In genomic region chr2:101665312-101665711, GRCh38 we compare ENCODE assay signal across 24 cellular contexts. TPM values are rescaled to one million over a fixed set of nuclear protein-coding genes. Genes with fewer than 3 reads are reported as not detected.
DNase-seq lines count a peak whose midpoint lies in the region; ATAC-seq, FAIRE-seq and TF ChIP-seq lines count a peak whose summit lies in the region.
"Had no signal": no experiment of that assay in that cellular context is flagged by ENCODE, and none has a peak within 500 bp of the region (broad histone marks: within the 10 kb centered on the region; RNA-seq: fewer than 3 reads in every experiment).

No MANE protein-coding gene starts in this region.

- 54% methylated on average over 10 of the region's 10 CpGs for WGBS in HepG2 (ENCODE audit: low lambda C conversion rate)
- WGBS in right lobe of liver (ENCODE audit: insufficient coverage, low coverage, low lambda C conversion rate, missing lambda C conversion rate): 89% methylated on average over 7 of the region's 10 CpGs
- WGBS in H1 (ENCODE audit: extremely low coverage in 1 of 2, insufficient coverage in 1 of 2, insufficient read length in 1 of 2, insufficient replicate concordance in 2 of 2, low coverage in 1 of 2, low lambda C conversion rate in 2 of 2, missing lambda C conversion rate in 1 of 2), 2 experiments: 86% methylated on average over 10 of the region's 10 CpGs; no CpG with 5 or more reads in 1 of the 2 experiments
- WGBS in testis, 2 donors: 63 to 68% methylated on average over 10 of the region's 10 CpGs

- H3K79me2 ChIP-seq in HepG2 (ENCODE audit: insufficient read depth, low read length) (no peaks in the 10 kb centered on the region), H1 (ENCODE audit: control insufficient read depth in 1 of 2, insufficient read depth in 2 of 2, low read length in 2 of 2) (no peaks in the 10 kb centered on the region)

- no peaks in the 10 kb centered on the region for H3K36me3 ChIP-seq in HepG2 (replicated peaks in 1 of 2; ENCODE audit: control insufficient read depth in 1 of 2, insufficient read depth in 2 of 2, low read length in 2 of 2)
- no peaks in the 10 kb centered on the region for H3K36me3 ChIP-seq in right lobe of liver
- H3K36me3 ChIP-seq in H1 (ENCODE audit: control insufficient read depth in 2 of 4, insufficient read depth in 4 of 4, low read length in 3 of 4): no peaks in the 10 kb centered on the region
- no peaks in the 10 kb centered on the region for H3K36me3 ChIP-seq in testis (ENCODE audit: low read depth, missing control alignments)
- H3K36me3 ChIP-seq: BE2C; BLaER1 treated with 17β-estradiol and CSF1 and Interleukin-3, amounts not matched to agents 10 nM and 100 nM had no signal

- POLR2A ChIA-PET in HepG2 (lab: Yijun Ruan, JAX) (no interaction called here), H1 (lab: Charles Lee; ENCODE audit: partially characterized antibody) (no interaction called here)

- no peak overlapping the region for H2BK5ac ChIP-seq in H1 (ENCODE audit: low read depth, low read length)

- H4K20me1 ChIP-seq in HepG2 (ENCODE audit: insufficient read depth, low read length) (no peaks in the 10 kb centered on the region), H1 (replicated peaks in 1 of 2; ENCODE audit: control insufficient read depth in 1 of 2, insufficient read depth in 2 of 2, low read length in 2 of 2) (no peaks in the 10 kb centered on the region)
- H4K20me1 ChIP-seq: BLaER1 treated with 17β-estradiol and CSF1 and Interleukin-3, amounts not matched to agents 10 nM and 100 nM had no signal

- H4K91ac ChIP-seq in H1 (replicated peaks; ENCODE audit: insufficient read length, low read length): no peak overlapping the region

- H2BK20ac ChIP-seq in H1 (ENCODE audit: low read length): no peak overlapping the region

- no peaks in the 10 kb centered on the region for H3K79me1 ChIP-seq in H1 (ENCODE audit: low read depth, low read length)

- 0 out of 2 replicates have a peak overlapping the region, but pooled peaks have one; percentile 25 for H3K4me2 ChIP-seq in HepG2 (ENCODE audit: low read depth, low read length)
- H3K4me2 ChIP-seq in H1 (ENCODE audit: insufficient read depth in 1 of 2, low read depth in 2 of 2, low read length in 2 of 2): no peak overlapping the region
- H3K4me2 ChIP-seq: A549; BLaER1 treated with 17β-estradiol and CSF1 and Interleukin-3, amounts not matched to agents 10 nM and 100 nM had no signal

- in situ Hi-C loops in HepG2 (cut with HindIII; ENCODE audit: extremely low pct_ligation_motif_present, low pct_unique_long_range_greater_than_20kb): no loop called here

- H3K18ac ChIP-seq in H1 (ENCODE audit: extremely low read depth, low read length): no peak overlapping the region

- no peaks in the 10 kb centered on the region for H3K27me3 ChIP-seq in HepG2 (ENCODE audit: control insufficient read depth in 1 of 2, insufficient read depth in 2 of 2, low read length in 2 of 2)
- H3K27me3 ChIP-seq in right lobe of liver: no peaks in the 10 kb centered on the region
- H3K27me3 ChIP-seq in H1 (replicated peaks in 1 of 4; ENCODE audit: control insufficient read depth in 3 of 4, extremely low read depth in 1 of 4, insufficient read depth in 3 of 4, low read length in 3 of 4): no peaks in the 10 kb centered on the region
- H3K27me3 ChIP-seq in testis: no peaks in the 10 kb centered on the region
- H3K27me3 ChIP-seq: BE2C; BLaER1 treated with 17β-estradiol and CSF1 and Interleukin-3, amounts not matched to agents 10 nM and 100 nM had no signal

- H2AFZ ChIP-seq in HepG2 (ENCODE audit: low read length) (no peak overlapping the region), H1 (ENCODE audit: low read length) (peak overlapping the region; percentile 73; the same call in 1 of the 2 replicates)
- H2AFZ ChIP-seq: GM23248 had no signal

- H3K4me3 ChIP-seq in HepG2 (replicated peaks in 1 of 3; ENCODE audit: insufficient read depth in 1 of 3, low read depth in 2 of 3, low read length in 3 of 3) (no peak overlapping the region), right lobe of liver (no peak overlapping the region), H1 (ENCODE audit: extremely low read depth in 1 of 4, insufficient read depth in 2 of 4, low read depth in 3 of 4, low read length in 4 of 4) (no peak overlapping the region), testis (peak overlapping the region; percentile 12 to 21)
- H3K4me3 ChIP-seq: A549; BLaER1 treated with 17β-estradiol and CSF1 and Interleukin-3, amounts not matched to agents 10 nM and 100 nM; GM12878; GM23248 had no signal

- ATAC-seq in HepG2 (peak; percentile 54), right lobe of liver (no peak)
- ATAC-seq: A549, GM12878 had no signal

- no peak for TF ChIP-seq CTCF in HepG2 (CRISPR knock-in tag; IDR thresholded peaks at IDR 0.05)
- TF ChIP-seq CTCF in right lobe of liver (IDR thresholded peaks at IDR 0.05): no peak
- TF ChIP-seq CTCF in H1 (IDR thresholded peaks at IDR 0.05; ENCODE audit: control extremely low read depth in 1 of 3, insufficient read depth in 1 of 3, low read depth in 1 of 3, low read length in 3 of 3): peak in 2 of 3 experiments; percentile 4 to 16; a peak in 2 of 4 replicates
- TF ChIP-seq CTCF in testis (IDR thresholded peaks at IDR 0.05): no peak

- H3K4ac ChIP-seq in H1 (replicated peaks; ENCODE audit: insufficient read length, low read depth, low read length): no peak overlapping the region

- TF ChIP-seq EP300 in HepG2 (IDR thresholded peaks at IDR 0.05; ENCODE audit: low read depth in 2 of 2, low read length in 2 of 2) (no peak), HepG2 (CRISPR knock-in tag; IDR thresholded peaks at IDR 0.05; ENCODE audit: borderline replicate concordance) (no peak), H1 (IDR thresholded peaks at IDR 0.05; ENCODE audit: borderline replicate concordance in 1 of 2, low read depth in 2 of 2, low read length in 2 of 2) (no peak)

- H3K4me1 ChIP-seq in HepG2 (ENCODE audit: insufficient read depth, low read length): peaks cover 21% of the 10 kb centered on the region
- no peaks in the 10 kb centered on the region for H3K4me1 ChIP-seq in right lobe of liver
- no peaks in the 10 kb centered on the region for H3K4me1 ChIP-seq in H1 (replicated peaks in 1 of 4; ENCODE audit: control insufficient read depth in 3 of 4, insufficient read depth in 4 of 4, low read length in 3 of 4)
- H3K4me1 ChIP-seq in testis: no peaks in the 10 kb centered on the region
- H3K4me1 ChIP-seq: A549; BE2C; BLaER1 treated with 17β-estradiol and CSF1 and Interleukin-3, amounts not matched to agents 10 nM and 100 nM had no signal

- no peak overlapping the region for H3K56ac ChIP-seq in H1 (replicated peaks; ENCODE audit: insufficient read length, low read depth, low read length)

- TF ChIP-seq RAD21 in HepG2 (CRISPR knock-in tag; IDR thresholded peaks at IDR 0.05): no peak
- peak in 1 of 2 experiments; percentile 5; a peak in 1 of 4 replicates for TF ChIP-seq RAD21 in H1 (IDR thresholded peaks at IDR 0.05 in 1 of 2, conservative IDR thresholded peaks at IDR 0.05 in 1 of 2; ENCODE audit: low read depth in 2 of 2, low read length in 2 of 2)

- no peak overlapping the region; the same call in 1 of the 2 replicates for H2BK12ac ChIP-seq in H1 (ENCODE audit: low read depth, low read length)

- no peak overlapping the region for H4K8ac ChIP-seq in H1 (ENCODE audit: extremely low read depth, insufficient read depth, low read length)

- no peak overlapping the region for H4K5ac ChIP-seq in H1 (ENCODE audit: insufficient read length, low read depth, low read length)

- no TSS peak for BruUV-seq in HepG2 (replicated peaks; lab: Mats Ljungman, UMichigan)

- no peak overlapping the region for H2AK5ac ChIP-seq in H1 (ENCODE audit: low read depth, low read length)

- no peak overlapping the region for H3K14ac ChIP-seq in H1 (ENCODE audit: insufficient read length)

- no peak for FAIRE-seq in HepG2 (lab: Jason Lieb, UNC)
- FAIRE-seq in H1 (lab: Jason Lieb, UNC): no peak
- FAIRE-seq: A549, D721Med, GM12878, GM19239, H54 had no signal

- no peak overlapping the region for H3K23ac ChIP-seq in H1 (ENCODE audit: insufficient read length)

- no peak overlapping the region for H3K9ac ChIP-seq in HepG2 (ENCODE audit: insufficient read depth, low read depth, low read length)
- no peak overlapping the region for H3K9ac ChIP-seq in H1 (replicated peaks in 1 of 4; ENCODE audit: extremely low read depth in 1 of 4, low read depth in 3 of 4, low read length in 3 of 4)
- H3K9ac ChIP-seq: BLaER1 treated with 17β-estradiol and CSF1 and Interleukin-3, amounts not matched to agents 10 nM and 100 nM; GM23248 had no signal

- H3K23me2 ChIP-seq in H1 (ENCODE audit: low read depth, low read length): no peaks in the 10 kb centered on the region

- H2BK15ac ChIP-seq in H1 (ENCODE audit: low read length): no peak overlapping the region

- intact Hi-C loops in HepG2 (cut with micrococcal nuclease; ENCODE audit: unreplicated experiment) (no loop called here), right lobe of liver (cut with DNase I) (no loop called here), testis (cut with DNase I; ENCODE audit: low total_unique reads) (no loop called here)

- no peak overlapping the region for H2BK120ac ChIP-seq in H1 (replicated peaks; ENCODE audit: low read depth, low read length)

- H3K9me3 ChIP-seq in HepG2 (ENCODE audit: low read length) (no peaks in the 10 kb centered on the region), right lobe of liver (no peaks in the 10 kb centered on the region), H1 (ENCODE audit: insufficient read depth in 2 of 2, low read depth in 1 of 2, low read length in 1 of 2) (no peaks in the 10 kb centered on the region), testis (no peaks in the 10 kb centered on the region)
- H3K9me3 ChIP-seq: A549, BE2C had no signal

- DNase-seq in HepG2 (ENCODE audit: low spot score) (no peak), right lobe of liver (no peak), H1 (ENCODE audit: low read depth in 1 of 2, low spot score in 2 of 2) (no peak), testis (no peak), islet precursor cell (no peak), nucleus accumbens (lab: John Stamatoyannopoulos, UW) (no peak)
- DNase-seq: 8988T; ACHN; AML-193; BE2C; CD4-positive, alpha-beta T cell; CD8-positive, alpha-beta memory T cell; DMS 273 treated with DMSO at 0.1 percent for 48 hours; DMS79; EL; GDM1; GM23248; HCEC 1CT had no signal

- H3K27ac ChIP-seq in HepG2 (ENCODE audit: extremely low read length, insufficient read depth, low read length): no peak overlapping the region
- no peak overlapping the region for H3K27ac ChIP-seq in right lobe of liver
- no peak overlapping the region for H3K27ac ChIP-seq in H1 (ENCODE audit: low read depth, low read length)
- H3K27ac ChIP-seq in testis: no peak overlapping the region
- H3K27ac ChIP-seq: A549; BLaER1 treated with 17β-estradiol and CSF1 and Interleukin-3, amounts not matched to agents 10 nM and 100 nM; GM23248 had no signal

- CTCF ChIA-PET in HepG2 (lab: Yijun Ruan, JAX; ENCODE audit: low intra/inter-chr PET ratio, low total read pairs): no interaction called here
- CTCF ChIA-PET in H1 (lab: Charles Lee; ENCODE audit: partially characterized antibody): interaction anchor here (1.1 kb wide), 2 partner anchors 40 to 139 kb away, joined by 3 read pairs; no protein-coding TSS in a partner anchor

- TF ChIP-seq POLR2A in HepG2 (IDR thresholded peaks at IDR 0.05; ENCODE audit: insufficient read depth in 1 of 2, low read depth in 2 of 2, low read length in 2 of 2): no peak
- TF ChIP-seq POLR2A in right lobe of liver (IDR thresholded peaks at IDR 0.05): no peak
- no peak for TF ChIP-seq POLR2A in H1 (IDR thresholded peaks at IDR 0.05; ENCODE audit: control extremely low read depth in 1 of 2, low read depth in 2 of 2, low read length in 2 of 2)
- TF ChIP-seq POLR2A in testis (IDR thresholded peaks at IDR 0.05): no peak

RNA-seq across cellular contexts. Expression of gene MAP4K4, which starts 32.2 kb away (rescaled TPM):
- 264 and 301 TPM in 2 replicates for total RNA-seq in HepG2 (2016; rRNA removed; fragmentation: Illumina TruSeq; extraction: Trizol)
- total RNA-seq in HepG2 (2016; cell fraction: cytosol; rRNA removed; fragmentation: Illumina TruSeq; extraction: Trizol; ENCODE audit: low read depth): 62.1 and 62.9 TPM in 2 replicates
- 264 and 269 TPM in 2 replicates for total RNA-seq in HepG2 (2016; cell fraction: insoluble cytoplasmic fraction; rRNA removed; fragmentation: Illumina TruSeq; extraction: Trizol)
- total RNA-seq in HepG2 (2016; cell fraction: membrane; rRNA removed; fragmentation: Illumina TruSeq; extraction: Trizol): 200 and 238 TPM in 2 replicates
- 292 and 308 TPM in 2 replicates for total RNA-seq in HepG2 (2016; cell fraction: nucleus; rRNA removed; fragmentation: Illumina TruSeq; extraction: Trizol)
- 101 and 105 TPM in 2 replicates for polyA plus RNA-seq in HepG2 (2011; rRNA removed)
- polyA plus RNA-seq in HepG2 (2011; cell fraction: cytosol; rRNA removed): 67.0 and 72.8 TPM in 2 replicates
- 261 and 287 TPM in 2 replicates for polyA plus RNA-seq in HepG2 (2011; cell fraction: nucleus; rRNA removed)
- 138 and 155 TPM in 2 replicates for polyA plus RNA-seq in HepG2 (2012)
- 48.8 and 52.9 TPM in 2 replicates for polyA plus RNA-seq in HepG2 (2016; cell fraction: cytosol; fragmentation: Illumina TruSeq; extraction: Trizol; ENCODE audit: low read depth)
- 269 and 298 TPM in 2 replicates for polyA plus RNA-seq in HepG2 (2016; cell fraction: insoluble cytoplasmic fraction; fragmentation: Illumina TruSeq; extraction: Trizol; ENCODE audit: low read depth)
- polyA plus RNA-seq in HepG2 (2016; cell fraction: membrane; fragmentation: Illumina TruSeq; extraction: Trizol; ENCODE audit: low read depth): 137 and 163 TPM in 2 replicates
- polyA plus RNA-seq in HepG2 (2016; cell fraction: nucleus; fragmentation: Illumina TruSeq; extraction: Trizol; ENCODE audit: insufficient read depth, low read depth): 298 and 312 TPM in 2 replicates
- polyA minus RNA-seq in HepG2 (2011; rRNA and poly(A)+ RNA removed; ENCODE audit: low replicate concordance): 84.0 and 279 TPM in 2 replicates
- 99.4 and 99.7 TPM in 2 replicates for polyA minus RNA-seq in HepG2 (2011; cell fraction: cytosol; rRNA and poly(A)+ RNA removed)
- 680 and 703 TPM in 2 replicates for polyA minus RNA-seq in HepG2 (2011; cell fraction: nucleus; rRNA and poly(A)+ RNA removed)
- total RNA-seq in right lobe of liver: 10 to 100 TPM; 29.8 to 36.5 (median 31.1) TPM
- total RNA-seq in H1 (2021; fragmentation: NEBNext Ultra II Directional; extraction: Animal tissue kit (Norgen Biotek cat#: 25700)): 133 and 138 TPM in 2 replicates
- polyA plus RNA-seq in H1 (2011; rRNA removed): 53.2 and 56.7 TPM in 2 replicates
- polyA plus RNA-seq in H1 (2011; cell fraction: cytosol; rRNA removed): 70.5 TPM
- 156 TPM for polyA plus RNA-seq in H1 (2011; cell fraction: nucleus; rRNA removed)
- polyA plus RNA-seq in H1 (2012, experiment 1 of 2): 108 to 151 TPM (median 126 TPM) in 4 replicates
- 8.2 TPM for polyA plus RNA-seq in H1 (2012, experiment 2 of 2)
- 67.2 TPM for polyA plus RNA-seq in H1 (2013, experiment 1 of 2)
- polyA plus RNA-seq in H1 (2013, experiment 2 of 2): 68.9 TPM
- 128 and 175 TPM in 2 replicates for polyA minus RNA-seq in H1 (2011; rRNA and poly(A)+ RNA removed)
- polyA minus RNA-seq in H1 (2011; cell fraction: cytosol; rRNA and poly(A)+ RNA removed): 79.4 TPM
- 272 TPM for polyA minus RNA-seq in H1 (2011; cell fraction: nucleus; rRNA and poly(A)+ RNA removed)
- 100 to 1,000 TPM; 174 to 194 TPM for total RNA-seq in testis
- 88.2 TPM for polyA plus RNA-seq in testis (ENCODE audit: insufficient read depth, low read depth, low replicate concordance)

Comparison
In these comparisons a context has a peak if more than half of its experiments do, and no peak if none do; other contexts are left out.
1. H3K4me3 ChIP-seq: peak in testis (2 of 2); none in HepG2 (0 of 3), right lobe of liver (0 of 3) and H1 (0 of 4).
2. CTCF ChIP-seq: peak in H1 (2 of 3); none in HepG2 (single experiment), right lobe of liver (0 of 4) and testis (0 of 3).
3. Of the 41 proteins assayed by ChIP-seq in both HepG2 and H1: peak only in HepG2: none; only in H1: CTCF; in both: none; in neither: 39; mixed calls (peak in some experiments, not most) for 1.